26 cellular contexts compared by ENCODE assay signal in the genomic region with DNA sequence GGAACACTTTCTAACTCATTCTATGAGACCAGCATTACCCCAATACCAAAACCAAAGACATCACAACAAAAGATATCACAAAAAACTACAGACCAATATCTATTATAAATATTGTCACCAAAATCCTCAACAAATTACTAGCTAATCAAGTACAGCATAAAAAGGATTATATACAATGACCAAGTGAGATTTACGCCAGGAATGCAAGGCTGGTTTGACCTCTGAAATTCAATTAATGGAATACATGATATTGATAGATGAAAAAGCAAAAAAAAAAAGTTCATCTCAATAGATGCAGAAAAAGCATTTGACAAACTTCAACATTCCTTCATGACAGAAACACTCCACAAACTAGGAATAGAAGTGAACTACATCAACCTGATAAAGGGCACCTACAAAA.
"Had no signal": no experiment of that assay in that cellular context is flagged by ENCODE, and none has a peak within 500 bp of the region (broad histone marks: within the 10 kb centered on the region; RNA-seq: fewer than 3 reads in every experiment).

No MANE protein-coding gene starts in this region.

- H3K4me3 Mint-ChIP-seq: dendritic cell treated with granulocyte-macrophage colony-stimulating factor and Interleukin-4, amounts not matched to agents 40 ng/mL and 50 ng/mL, for 4 days; natural killer cell; stimulated activated naive B cell treated with anti-CD40 and anti-IgM and Interleukin-4, amounts not matched to agents 10 μg/mL and 1 μg/mL and 100 μg/mL, for 72 hours; stimulated activated naive CD8-positive, alpha-beta T cell treated with anti-CD3 and anti-CD28 coated beads, Interleukin-15, Interleukin-2, amounts not matched to agents 100 ng/mL and 50 ng/mL, for 24 hours had no signal

- H3K9me3 ChIP-seq: ovary, right lobe of liver had no signal

- H3K36me3 ChIP-seq: esophagus squamous epithelium, heart right ventricle, left lung, lower lobe of right lung, ovary, right lobe of liver, thoracic aorta, tibial nerve, upper lobe of left lung had no signal

- H3K4me1 Mint-ChIP-seq: natural killer cell had no signal

- ATAC-seq: heart right ventricle; left cardiac atrium; left lung; lower lobe of right lung; natural killer cell; right lobe of liver; stimulated activated naive B cell treated with anti-CD40 and anti-IgM and Interleukin-4, amounts not matched to agents 10 μg/mL and 1 μg/mL and 100 μg/mL, for 72 hours had no signal

- H3K27me3 Mint-ChIP-seq: dendritic cell treated with granulocyte-macrophage colony-stimulating factor and Interleukin-4, amounts not matched to agents 40 ng/mL and 50 ng/mL, for 4 days had no signal

- FAIRE-seq: colon, endothelial cell of umbilical vein, islet of Langerhans, small intestine, urothelium cell line had no signal

- H3K27ac ChIP-seq: esophagus squamous epithelium, heart right ventricle, left lung, lower lobe of right lung, ovary, right lobe of liver, thoracic aorta, tibial nerve, upper lobe of left lung had no signal

- H3K4me3 ChIP-seq: esophagus squamous epithelium, heart right ventricle, left lung, lower lobe of right lung, ovary, right lobe of liver, thoracic aorta, tibial nerve, upper lobe of left lung had no signal

- DNase-seq: effector memory CD4-positive, alpha-beta T cell; esophagus squamous epithelium; foreskin melanocyte; glutamatergic neuron; heart right ventricle; hippocampal formation; left cardiac atrium; left lung; lower lobe of right lung; natural killer cell; occipital lobe; ovary; right lobe of liver; small intestine; stimulated activated CD4-positive, alpha-beta T cell treated with anti-CD3 and anti-CD28 coated beads, Interleukin-15, amount 100 ng/mL, for 24 hours; stimulated activated CD4-positive, alpha-beta T cell treated with anti-CD3 and anti-CD28 coated beads, Interleukin-2, amount 100 ng/mL, for 48 hours; stimulated activated naive B cell treated with anti-CD40 and anti-IgM and Interleukin-4, amounts not matched to agents 10 μg/mL and 1 μg/mL and 100 μg/mL, for 72 hours; upper lobe of left lung had no signal

- H3K27ac Mint-ChIP-seq: dendritic cell treated with granulocyte-macrophage colony-stimulating factor and Interleukin-4, amounts not matched to agents 40 ng/mL and 50 ng/mL, for 4 days; natural killer cell; stimulated activated naive B cell treated with anti-CD40 and anti-IgM and Interleukin-4, amounts not matched to agents 10 μg/mL and 1 μg/mL and 100 μg/mL, for 72 hours; stimulated activated naive CD8-positive, alpha-beta T cell treated with anti-CD3 and anti-CD28 coated beads, Interleukin-15, Interleukin-2, amounts not matched to agents 100 ng/mL and 50 ng/mL, for 24 hours had no signal

- H3K4me1 ChIP-seq: esophagus squamous epithelium, heart right ventricle, left lung, lower lobe of right lung, right lobe of liver, tibial nerve, upper lobe of left lung had no signal

- H3K27me3 ChIP-seq: esophagus squamous epithelium, heart right ventricle, left lung, ovary, right lobe of liver, tibial nerve, upper lobe of left lung had no signal
